1 cellular context compared by ENCODE assay signal in genomic region chr12:85874064-85874463, GRCh38.
TF ChIP-seq lines count a peak whose summit lies in the region.

TSS of gene NTS (plus strand) at chr12:85874295. CDS start at chr12:85874404, 109 bp downstream.

TF ChIP-seq in H1, 55 proteins besides CTCF, POLR2A, EP300 and RAD21:
- TF ChIP-seq TBP (IDR thresholded peaks at IDR 0.05; ENCODE audit: low read depth, low read length) = 0 out of 2 replicates have a peak, but pooled peaks have one; percentile 15
- TF ChIP-seq NANOG (IDR thresholded peaks at IDR 0.05; ENCODE audit: insufficient read depth, low read depth, low read length, poor library complexity, severe bottlenecking) = no peak
- TF ChIP-seq ASH2L (IDR thresholded peaks at IDR 0.05; ENCODE audit: low read length) = peak; percentile 34
